ENCODE assay signal across 25 cellular contexts in genomic region chr14:71668186-71668912, GRCh38.
A peak's percentile ranks its signal among the peaks of the same experiment; 100 is the strongest.
DNase-seq lines count a peak whose midpoint lies in the region; ATAC-seq and TF ChIP-seq lines count a peak whose summit lies in the region.
"Had no signal": no experiment of that assay in that cellular context is flagged by ENCODE, and none has a peak within 500 bp of the region (broad histone marks: within the 10 kb centered on the region; RNA-seq: fewer than 3 reads in every experiment).

No MANE protein-coding gene starts in this region.

- no peaks in the 10 kb centered on the region for H4K20me1 ChIP-seq in osteoblast (ENCODE audit: insufficient read depth, low read length)

- DNase-seq in EL (peak; percentile 14), RWPE2 (ENCODE audit: low spot score) (no peak), coronary artery (ENCODE audit: low spot score) (no peak), osteoblast (ENCODE audit: insufficient read length, low spot score, missing footprints) (no peak), MG63 (no peak), DMS 273 treated with DMSO at 0.1 percent for 48 hours (lab: John Stamatoyannopoulos, UW) (no peak), DMS114 treated with DMSO at 0.1 percent for 48 hours (lab: John Stamatoyannopoulos, UW; ENCODE audit: unreplicated experiment) (no peak)
- DNase-seq: ACHN; activated CD4-positive, alpha-beta T cell treated with anti-CD3 and anti-CD28 coated beads, Interleukin-2, amount 50 U/mL, for 48 hours; activated gamma-delta T cell treated with Interleukin-2 at 50 U/mL for 16 hours; amygdala; endodermal cell; GDM1; KG1; lower lobe of right lung; MV-4-11; NCI-H1694 treated with DMSO at 0.1 percent for 48 hours; NCI-H2227 treated with DMSO at 0.1 percent for 48 hours; NCI-H774; OCI-M1; right cardiac atrium; SHP77 had no signal

- H3K79me2 ChIP-seq in osteoblast (ENCODE audit: insufficient read depth, low read length): peaks cover 22% of the 10 kb centered on the region

- no peaks in the 10 kb centered on the region for H3K9me3 ChIP-seq in RWPE2 (ENCODE audit: severe bottlenecking)
- no peaks in the 10 kb centered on the region for H3K9me3 ChIP-seq in osteoblast (ENCODE audit: low read depth, low read length)
- H3K9me3 ChIP-seq in MG63: no peaks in the 10 kb centered on the region
- H3K9me3 ChIP-seq: lower lobe of right lung had no signal

- H3K4me3 ChIP-seq in RWPE2 (ENCODE audit: severe bottlenecking) (no peak overlapping the region), coronary artery (no peak overlapping the region), osteoblast (ENCODE audit: insufficient read depth, low read length) (no peak overlapping the region), MG63 (no peak overlapping the region)
- H3K4me3 ChIP-seq: GM23338, lower lobe of right lung had no signal

- no peaks in the 10 kb centered on the region for H3K4me1 ChIP-seq in RWPE2 (ENCODE audit: insufficient read depth, poor library complexity, severe bottlenecking)
- H3K4me1 ChIP-seq in osteoblast (ENCODE audit: insufficient read depth, low read length): peaks cover 42% of the 10 kb centered on the region
- H3K4me1 ChIP-seq: lower lobe of right lung had no signal

- H3K27ac ChIP-seq in RWPE2 (ENCODE audit: poor library complexity, severe bottlenecking) (no peak overlapping the region), coronary artery (peak overlapping the region; percentile 50 to 84), osteoblast (ENCODE audit: low read depth, low read length) (peak overlapping the region; percentile 40)
- H3K27ac ChIP-seq: lower lobe of right lung had no signal

- ATAC-seq in RWPE2 (ENCODE audit: low read depth) (peak; percentile 18; the same call in 1 of the 3 replicates), HG02763 (IDR thresholded peaks at IDR 0.05; ENCODE audit: unreplicated experiment) (no peak)
- ATAC-seq: GM23338, lower lobe of right lung, WTC11 had no signal

- no peak overlapping the region for H2AFZ ChIP-seq in osteoblast (ENCODE audit: low read length)
- H2AFZ ChIP-seq: GM23338 had no signal

- no peak for TF ChIP-seq CTCF in RWPE2 (IDR thresholded peaks at IDR 0.05; ENCODE audit: poor library complexity, severe bottlenecking)
- TF ChIP-seq CTCF in coronary artery (IDR thresholded peaks at IDR 0.05): no peak
- no peak for TF ChIP-seq CTCF in osteoblast (IDR thresholded peaks at IDR 0.05; ENCODE audit: extremely low read depth, low read depth, low read length)

- no peak overlapping the region for H3K4me2 ChIP-seq in osteoblast (ENCODE audit: insufficient read depth, low read length)
- H3K4me2 ChIP-seq: GM23338 had no signal

- H3K36me3 ChIP-seq in RWPE2 (ENCODE audit: low read depth): peaks cover 58% of the 10 kb centered on the region
- H3K36me3 ChIP-seq in osteoblast (ENCODE audit: insufficient read depth, low read length): peaks cover 33% of the 10 kb centered on the region
- no peaks in the 10 kb centered on the region for H3K36me3 ChIP-seq in MG63

- H3K27me3 ChIP-seq in RWPE2 (ENCODE audit: insufficient read depth, poor library complexity, severe bottlenecking): no peaks in the 10 kb centered on the region
- H3K27me3 ChIP-seq in osteoblast (ENCODE audit: insufficient read depth, low read length): no peaks in the 10 kb centered on the region
- no peaks in the 10 kb centered on the region for H3K27me3 ChIP-seq in MG63
